Comparison of ENCODE assay signal across 1 cellular context in the genomic region with DNA sequence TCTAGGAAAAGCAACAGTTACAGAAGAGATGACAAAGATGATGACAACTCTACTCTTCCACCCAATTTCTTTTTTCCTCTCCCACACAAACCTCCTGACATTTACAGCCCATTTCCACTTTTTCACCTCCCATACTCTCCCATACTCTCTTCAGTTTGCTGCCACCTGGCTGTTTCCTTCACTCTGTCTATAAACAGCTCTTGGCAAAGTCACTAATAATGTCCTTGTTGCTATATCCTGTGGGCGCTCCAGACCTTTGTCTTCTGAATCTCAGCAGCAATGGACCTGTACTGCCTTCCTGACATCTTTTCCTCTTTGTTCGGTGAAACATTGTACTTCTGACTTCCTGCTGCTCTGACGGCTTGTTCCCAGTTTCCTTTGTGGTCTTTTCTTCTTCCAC.
TF ChIP-seq lines count a peak whose summit lies in the region.

No MANE protein-coding gene starts in this region.

TF ChIP-seq in liver, 16 proteins besides CTCF, POLR2A, EP300 and RAD21:
- no peak for TF ChIP-seq FOXA1 (IDR thresholded peaks at IDR 0.05)
- no peak for TF ChIP-seq NR2F2 (IDR thresholded peaks at IDR 0.05)
- no peak for TF ChIP-seq EGR1 (IDR thresholded peaks at IDR 0.05; ENCODE audit: low read depth in 2 of 2)
- TF ChIP-seq HNF4A (conservative IDR thresholded peaks at IDR 0.05), result no peak
- no peak for TF ChIP-seq GABPA (IDR thresholded peaks at IDR 0.05 in 1 of 2, conservative IDR thresholded peaks at IDR 0.05 in 1 of 2)
- no peak for TF ChIP-seq JUND (IDR thresholded peaks at IDR 0.05)
- TF ChIP-seq YY1 (IDR thresholded peaks at IDR 0.05), result no peak
- TF ChIP-seq HNF4G (IDR thresholded peaks at IDR 0.05), result no peak
